ENCODE assay signal across 21 cellular contexts in genomic region chr5:126376443-126376842, GRCh38. TPM values are rescaled to one million over a fixed set of nuclear protein-coding genes. Genes with fewer than 3 reads are reported as not detected.
DNase-seq lines count a peak whose midpoint lies in the region; ATAC-seq and TF ChIP-seq lines count a peak whose summit lies in the region.
"Had no signal": no experiment of that assay in that cellular context is flagged by ENCODE, and none has a peak within 500 bp of the region (broad histone marks: within the 10 kb centered on the region; RNA-seq: fewer than 3 reads in every experiment).

No MANE protein-coding gene starts in this region.

- H4K20me1 ChIP-seq in fibroblast of lung (ENCODE audit: control insufficient read depth, extremely low read depth, insufficient read depth, low read length) (no peaks in the 10 kb centered on the region), GM23338 (replicated peaks; ENCODE audit: insufficient read depth) (no peaks in the 10 kb centered on the region)

- H3K56ac ChIP-seq in mesendoderm (ENCODE audit: low read length) = no peak overlapping the region

- H2BK120ac ChIP-seq in mesendoderm (ENCODE audit: low read depth, low read length) = no peak overlapping the region

- no peak for TF ChIP-seq CTCF in fibroblast of lung (conservative IDR thresholded peaks at IDR 0.05 in 1 of 2, IDR thresholded peaks at IDR 0.05 in 1 of 2; ENCODE audit: low read depth in 1 of 2, low read length in 2 of 2)
- no peak for TF ChIP-seq CTCF in uterus (IDR thresholded peaks at IDR 0.05)
- TF ChIP-seq CTCF in GM23338 (conservative IDR thresholded peaks at IDR 0.05; ENCODE audit: low read depth in 2 of 2) = no peak

- no peak for ATAC-seq in Right ventricle myocardium inferior
- ATAC-seq in HG03039 (IDR thresholded peaks at IDR 0.05; ENCODE audit: unreplicated experiment) = no peak
- ATAC-seq in GM23338 = no peak
- ATAC-seq: lower lobe of right lung; stimulated activated naive CD8-positive, alpha-beta T cell treated with anti-CD3 and anti-CD28 coated beads, Interleukin-15, amount 100 ng/mL, for 72 hours had no signal

- H3K27ac ChIP-seq in fibroblast of lung (ENCODE audit: insufficient read depth, low read length) (no peak overlapping the region), uterus (no peak overlapping the region), mesendoderm (ENCODE audit: low read depth, low read length) (no peak overlapping the region), GM23338 (ENCODE audit: low read depth) (no peak overlapping the region)
- H3K27ac ChIP-seq: lower lobe of right lung had no signal

- H3K9ac ChIP-seq in fibroblast of lung (ENCODE audit: insufficient read depth, low read length) (no peak overlapping the region), mesendoderm (ENCODE audit: low read length) (no peak overlapping the region)

- H3K4me3 Mint-ChIP-seq in GM23338 = no peak overlapping the region
- H3K4me3 Mint-ChIP-seq: activated CD4-positive, alpha-beta memory T cell treated with anti-CD3 and anti-CD28 coated beads, Interleukin-2, amount 10 ng/mL, durations not matched to agents 7 days and 5 days; central memory CD8-positive, alpha-beta T cell; immature natural killer cell; naive B cell; stimulated activated naive CD8-positive, alpha-beta T cell treated with anti-CD3 and anti-CD28 coated beads, Interleukin-15, amount 100 ng/mL, for 72 hours had no signal

- H2BK15ac ChIP-seq in mesendoderm (replicated peaks; ENCODE audit: low read depth) = no peak overlapping the region

- no peaks in the 10 kb centered on the region for H3K9me3 Mint-ChIP-seq in GM23338
- H3K9me3 Mint-ChIP-seq: central memory CD8-positive, alpha-beta T cell; immature natural killer cell had no signal

- H3K27ac Mint-ChIP-seq in GM23338 = no peak overlapping the region
- H3K27ac Mint-ChIP-seq: activated CD4-positive, alpha-beta memory T cell treated with anti-CD3 and anti-CD28 coated beads, Interleukin-2, amount 10 ng/mL, durations not matched to agents 7 days and 5 days; naive B cell; stimulated activated naive CD8-positive, alpha-beta T cell treated with anti-CD3 and anti-CD28 coated beads, Interleukin-15, amount 100 ng/mL, for 72 hours had no signal

- H3K9me3 ChIP-seq in fibroblast of lung (ENCODE audit: control insufficient read depth, insufficient read depth, low read depth, low read length) = no peaks in the 10 kb centered on the region
- peaks cover 0 to 6% of the 10 kb centered on the region in 2 donors for H3K9me3 ChIP-seq in uterus
- H3K9me3 ChIP-seq: lower lobe of right lung, Peyer's patch had no signal

- no peaks in the 10 kb centered on the region for H3K27me3 Mint-ChIP-seq in GM23338 (ENCODE audit: insufficient read depth, low read depth, poor library complexity)
- H3K27me3 Mint-ChIP-seq: activated CD4-positive, alpha-beta memory T cell treated with anti-CD3 and anti-CD28 coated beads, Interleukin-2, amount 10 ng/mL, durations not matched to agents 7 days and 5 days; central memory CD8-positive, alpha-beta T cell; stimulated activated naive CD8-positive, alpha-beta T cell treated with anti-CD3 and anti-CD28 coated beads, Interleukin-15, amount 100 ng/mL, for 72 hours had no signal

- no peak overlapping the region for H3K4ac ChIP-seq in mesendoderm (ENCODE audit: low read depth, low read length)

- DNase-seq in Right ventricle myocardium inferior (ENCODE audit: missing footprints) = peak; percentile 45
- no peak for DNase-seq in cardiac septum (ENCODE audit: low spot score)
- DNase-seq in fibroblast of lung (ENCODE audit: low read depth in 2 of 2) = no peak
- peak in 29 of 56 donors; percentile 2 to 69 (median 16) for DNase-seq in nucleus accumbens (lab: John Stamatoyannopoulos, UW)
- DNase-seq in uterus = peak; percentile 35 to 42
- no peak for DNase-seq in mesendoderm
- no peak for DNase-seq in GM23338 (ENCODE audit: low spot score)
- DNase-seq: activated CD4-positive, alpha-beta memory T cell treated with anti-CD3 and anti-CD28 coated beads, Interleukin-2, amount 10 ng/mL, durations not matched to agents 7 days and 5 days; activated CD4-positive, CD25-positive, alpha-beta regulatory T cell; activated naive CD4-positive, alpha-beta T cell; effector memory CD4-positive, alpha-beta T cell; immature natural killer cell; lower lobe of right lung; naive B cell; NCI-H446 treated with DMSO at 0.1 percent for 48 hours; Peyer's patch; stimulated activated CD4-positive, alpha-beta T cell treated with anti-CD3 and anti-CD28 coated beads, Interleukin-4, amount 100 ng/mL, for 24 hours; stimulated activated naive CD8-positive, alpha-beta T cell treated with anti-CD3 and anti-CD28 coated beads, Interleukin-15, amount 100 ng/mL, for 72 hours had no signal

- no peaks in the 10 kb centered on the region for H3K9me2 ChIP-seq in GM23338 (ENCODE audit: insufficient read depth)

- no peak overlapping the region for H2BK5ac ChIP-seq in mesendoderm (ENCODE audit: low read length)

- H2AK5ac ChIP-seq in mesendoderm (ENCODE audit: low read length) = no peak overlapping the region

- H4K8ac ChIP-seq in mesendoderm (ENCODE audit: low read depth, low read length) = no peak overlapping the region

- H3K79me1 ChIP-seq in mesendoderm (ENCODE audit: low read length) = no peaks in the 10 kb centered on the region

- H3K36me3 Mint-ChIP-seq in GM23338 (ENCODE audit: low read depth) = no peaks in the 10 kb centered on the region; the same call in 2 of the 3 replicates
- H3K36me3 Mint-ChIP-seq: immature natural killer cell, naive B cell had no signal

- H3K79me2 ChIP-seq in fibroblast of lung (ENCODE audit: control insufficient read depth, insufficient read depth, low read length) = no peaks in the 10 kb centered on the region
- no peaks in the 10 kb centered on the region for H3K79me2 ChIP-seq in mesendoderm (ENCODE audit: control insufficient read depth, insufficient read depth, low read length)
- no peaks in the 10 kb centered on the region for H3K79me2 ChIP-seq in GM23338 (replicated peaks; ENCODE audit: insufficient read depth)

- H3K4me3 ChIP-seq in fibroblast of lung (replicated peaks in 1 of 4; ENCODE audit: control extremely low read depth in 1 of 4, insufficient read depth in 1 of 4, low read depth in 3 of 4, low read length in 4 of 4) = no peak overlapping the region
- H3K4me3 ChIP-seq in uterus = no peak overlapping the region
- no peak overlapping the region for H3K4me3 ChIP-seq in mesendoderm (ENCODE audit: low read length)
- no peak overlapping the region for H3K4me3 ChIP-seq in GM23338
- H3K4me3 ChIP-seq: lower lobe of right lung, smooth muscle cell had no signal

- H2AFZ ChIP-seq in fibroblast of lung (ENCODE audit: low read length) (peak overlapping the region; percentile 33), GM23338 (no peak overlapping the region)

- H3K4me1 ChIP-seq in fibroblast of lung (ENCODE audit: control insufficient read depth, extremely low read depth, insufficient read depth, low read length) = no peaks in the 10 kb centered on the region
- no peaks in the 10 kb centered on the region for H3K4me1 ChIP-seq in uterus
- no peaks in the 10 kb centered on the region for H3K4me1 ChIP-seq in mesendoderm (ENCODE audit: control insufficient read depth, low read depth, low read length)
- peaks cover 26% of the 10 kb centered on the region for H3K4me1 ChIP-seq in GM23338 (ENCODE audit: insufficient read depth)
- H3K4me1 ChIP-seq: lower lobe of right lung, Peyer's patch had no signal

- peaks cover 20% of the 10 kb centered on the region for H3K4me1 Mint-ChIP-seq in GM23338
- H3K4me1 Mint-ChIP-seq: naive B cell had no signal

- H3K18ac ChIP-seq in mesendoderm (ENCODE audit: low read length) = no peak overlapping the region

- no CpG with 5 or more reads among the region's 1 CpG for WGBS in mesendoderm (ENCODE audit: extremely low coverage, insufficient coverage, low lambda C conversion rate)

- no peaks in the 10 kb centered on the region for H3F3A ChIP-seq in GM23338 (replicated peaks; ENCODE audit: low read depth)

- H3K4me2 ChIP-seq in fibroblast of lung (ENCODE audit: extremely low read depth, insufficient read depth, low read length) (no peak overlapping the region), mesendoderm (ENCODE audit: low read length) (no peak overlapping the region), GM23338 (no peak overlapping the region)
- H3K4me2 ChIP-seq: smooth muscle cell had no signal

- no peak overlapping the region for H4K5ac ChIP-seq in mesendoderm (ENCODE audit: low read length)

- TF ChIP-seq POLR2A in uterus (IDR thresholded peaks at IDR 0.05) = no peak

- no peak overlapping the region for H3K23ac ChIP-seq in mesendoderm (ENCODE audit: low read length)

- intact Hi-C loops in Right ventricle myocardium inferior (cut with DNase I) = no loop called here
- intact Hi-C loops in cardiac septum (cut with DNase I) = no loop called here
- intact Hi-C loops in uterus (cut with DNase I; ENCODE audit: low total_unique reads) = no loop called here

- H3K36me3 ChIP-seq in fibroblast of lung (ENCODE audit: control insufficient read depth, insufficient read depth, low read length) (no peaks in the 10 kb centered on the region), uterus (no peaks in the 10 kb centered on the region), mesendoderm (ENCODE audit: control insufficient read depth, insufficient read depth, low read length) (no peaks in the 10 kb centered on the region), GM23338 (ENCODE audit: insufficient read depth) (no peaks in the 10 kb centered on the region)
- H3K36me3 ChIP-seq: lower lobe of right lung had no signal

- no peaks in the 10 kb centered on the region for H3K27me3 ChIP-seq in fibroblast of lung (ENCODE audit: control insufficient read depth, insufficient read depth, low read length)
- no peaks in the 10 kb centered on the region for H3K27me3 ChIP-seq in uterus
- H3K27me3 ChIP-seq in mesendoderm (ENCODE audit: insufficient read depth, low read length, poor library complexity) = no peaks in the 10 kb centered on the region
- no peaks in the 10 kb centered on the region for H3K27me3 ChIP-seq in GM23338 (ENCODE audit: insufficient read depth)
- H3K27me3 ChIP-seq: Peyer's patch had no signal

TF ChIP-seq in GM23338, 12 proteins besides CTCF, POLR2A, EP300 and RAD21 (continues in another document):
- TF ChIP-seq NANOG (IDR thresholded peaks at IDR 0.05; ENCODE audit: borderline replicate concordance) = no peak
- TF ChIP-seq EZH2 (IDR thresholded peaks at IDR 0.05; ENCODE audit: low read depth, unreplicated experiment) = no peak
- no peak for TF ChIP-seq JUNB (IDR thresholded peaks at IDR 0.05; ENCODE audit: unreplicated experiment)
- no peak for TF ChIP-seq ZNF331 (CRISPR knock-in tag; IDR thresholded peaks at IDR 0.05; ENCODE audit: low read depth)

RNA-seq across cellular contexts. Expression of gene GRAMD2B, which starts 46.8 kb away (rescaled TPM):
- total RNA-seq in Right ventricle myocardium inferior (29.3 TPM), cardiac septum (33.4 TPM), fibroblast of lung (12.1 and 21.3 TPM in 2 replicates), uterus (10 to 100 TPM; 34.0 to 91.5 (median 58.8) TPM)
- polyA plus RNA-seq in fibroblast of lung (26.8 and 37.6 TPM in 2 replicates), GM23338 (2016; fragmentation: Nextera tagmentation; extraction: Ambion mirVana) (9.7 and 10.7 TPM in 2 replicates)
- polyA plus RNA-seq in fibroblast of lung (2012) = 14.1 and 17.9 TPM in 2 replicates
- 1.1 and 6.2 TPM in 2 replicates for polyA minus RNA-seq in fibroblast of lung (ENCODE audit: low replicate concordance)
- 5.6 TPM for polyA plus RNA-seq in mesendoderm (2013, experiment 1 of 2)
- 4.7 TPM for polyA plus RNA-seq in mesendoderm (2013, experiment 2 of 2)
- 14.9 and 16.9 TPM in 2 replicates for total RNA-seq in GM23338 (2014; rRNA removed; shearing (Covaris generic))

Comparison
In these comparisons a context has a peak if more than half of its experiments do, and no peak if none do; other contexts are left out.
1. DNase-seq: peak in Right ventricle myocardium inferior (single experiment), nucleus accumbens (29 of 56) and uterus (2 of 2); none in cardiac septum (single experiment), fibroblast of lung (0 of 2), mesendoderm (single experiment) and GM23338 (single experiment).